In genomic region chr16:29826342-29826695, GRCh38 we compare ENCODE assay signal across 15 cellular contexts. TPM values are rescaled to one million over a fixed set of nuclear protein-coding genes. Genes with fewer than 3 reads are reported as not detected.
DNase-seq lines count a peak whose midpoint lies in the region; ATAC-seq, FAIRE-seq and TF ChIP-seq lines count a peak whose summit lies in the region.
"Had no signal": no experiment of that assay in that cellular context is flagged by ENCODE, and none has a peak within 500 bp of the region (broad histone marks: within the 10 kb centered on the region; RNA-seq: fewer than 3 reads in every experiment).

No MANE protein-coding gene starts in this region.

- no peaks in the 10 kb centered on the region for H3K9me3 Mint-ChIP-seq in brain
- H3K9me3 Mint-ChIP-seq: endodermal cell, natural killer cell had no signal

- H4K20me1 ChIP-seq in HepG2 (ENCODE audit: insufficient read depth, low read length) (no peaks in the 10 kb centered on the region), osteoblast (ENCODE audit: insufficient read depth, low read length) (peaks cover 55% of the 10 kb centered on the region)

- 22% methylated on average over 8 of the region's 8 CpGs for WGBS in HepG2 (ENCODE audit: low lambda C conversion rate)
- 100% methylated on average over 1 of the region's 8 CpGs for WGBS in right lobe of liver (ENCODE audit: insufficient coverage, low coverage, low lambda C conversion rate, missing lambda C conversion rate)

- no peak overlapping the region for H3K4me3 ChIP-seq in HepG2 (replicated peaks in 1 of 3; ENCODE audit: insufficient read depth in 1 of 3, low read depth in 2 of 3, low read length in 3 of 3)
- H3K4me3 ChIP-seq in right lobe of liver: no peak overlapping the region
- no peak overlapping the region for H3K4me3 ChIP-seq in osteoblast (ENCODE audit: insufficient read depth, low read length)
- no peak overlapping the region for H3K4me3 ChIP-seq in vagina

- peak overlapping the region in 3 of 5 experiments; percentile 83 to 95 (median 93) for H3K27ac Mint-ChIP-seq in brain

- TF ChIP-seq CTCF in HepG2 (CRISPR knock-in tag; IDR thresholded peaks at IDR 0.05): no peak
- no peak for TF ChIP-seq CTCF in right lobe of liver (IDR thresholded peaks at IDR 0.05)
- no peak for TF ChIP-seq CTCF in brain (conservative IDR thresholded peaks at IDR 0.05)
- no peak for TF ChIP-seq CTCF in osteoblast (IDR thresholded peaks at IDR 0.05; ENCODE audit: extremely low read depth, low read depth, low read length)
- TF ChIP-seq CTCF in vagina (IDR thresholded peaks at IDR 0.05): no peak

- BruUV-seq in HepG2 (replicated peaks; lab: Mats Ljungman, UMichigan): no TSS peak

- no peaks in the 10 kb centered on the region for H3K27me3 ChIP-seq in HepG2 (ENCODE audit: control insufficient read depth in 1 of 2, insufficient read depth in 2 of 2, low read length in 2 of 2)
- H3K27me3 ChIP-seq in right lobe of liver: no peaks in the 10 kb centered on the region
- no peaks in the 10 kb centered on the region for H3K27me3 ChIP-seq in osteoblast (ENCODE audit: insufficient read depth, low read length)
- no peaks in the 10 kb centered on the region for H3K27me3 ChIP-seq in vagina

- TF ChIP-seq RAD21 in HepG2 (CRISPR knock-in tag; IDR thresholded peaks at IDR 0.05): no peak

- peak overlapping the region; percentile 38 for H3K4me2 ChIP-seq in HepG2 (ENCODE audit: low read depth, low read length)
- H3K4me2 ChIP-seq in osteoblast (ENCODE audit: insufficient read depth, low read length): peak overlapping the region; percentile 76

- H3K79me2 ChIP-seq in HepG2 (ENCODE audit: insufficient read depth, low read length): peaks cover 7% of the 10 kb centered on the region
- H3K79me2 ChIP-seq in osteoblast (ENCODE audit: insufficient read depth, low read length): peaks cover 91% of the 10 kb centered on the region

- H3K27ac ChIP-seq in HepG2 (ENCODE audit: extremely low read length, insufficient read depth, low read length) (peak overlapping the region; percentile 16), right lobe of liver (no peak overlapping the region), osteoblast (ENCODE audit: low read depth, low read length) (peak overlapping the region; percentile 59), vagina (peak overlapping the region; percentile 93)

- H3K4me1 ChIP-seq in HepG2 (ENCODE audit: insufficient read depth, low read length) (peaks cover 93% of the 10 kb centered on the region), right lobe of liver (peaks cover 0 to 40% (median 19%) of the 10 kb centered on the region in 4 donors), osteoblast (ENCODE audit: insufficient read depth, low read length) (peaks cover 59% of the 10 kb centered on the region), vagina (peaks cover 77% of the 10 kb centered on the region)

- TF ChIP-seq POLR2A in HepG2 (IDR thresholded peaks at IDR 0.05; ENCODE audit: insufficient read depth in 1 of 2, low read depth in 2 of 2, low read length in 2 of 2) (no peak), right lobe of liver (IDR thresholded peaks at IDR 0.05) (no peak), vagina (IDR thresholded peaks at IDR 0.05) (no peak)

- POLR2A ChIA-PET in HepG2 (lab: Yijun Ruan, JAX): interaction anchor here (0.7 to 6.6 kb wide), 14 partner anchors 7 to 152 kb away, joined by 3 to 145 read pairs (median 4); partner anchors contain the start of genes CDIPT, MAZ, MVP and PAGR1

- H3K36me3 Mint-ChIP-seq in brain: no peaks in the 10 kb centered on the region
- H3K36me3 Mint-ChIP-seq: natural killer cell had no signal

- intact Hi-C loops in HepG2 (cut with micrococcal nuclease; ENCODE audit: unreplicated experiment) (loop anchor here (5.0 kb wide), 1 partner anchor 36 kb away; the partner anchor contains the start of gene CDIPT), right lobe of liver (cut with DNase I) (no loop called here), vagina (cut with DNase I) (no loop called here)

- peaks cover 34% of the 10 kb centered on the region for H3K4me1 Mint-ChIP-seq in brain

- H3K36me3 ChIP-seq in HepG2 (replicated peaks in 1 of 2; ENCODE audit: control insufficient read depth in 1 of 2, insufficient read depth in 2 of 2, low read length in 2 of 2) (no peaks in the 10 kb centered on the region), right lobe of liver (peaks cover 0 to 7% (median under 1%) of the 10 kb centered on the region in 4 donors), osteoblast (ENCODE audit: insufficient read depth, low read length) (peaks cover 17% of the 10 kb centered on the region), vagina (peaks cover 0 to 12% of the 10 kb centered on the region in 2 donors)

- FAIRE-seq in HepG2 (lab: Jason Lieb, UNC): peak; percentile 26
- FAIRE-seq: TTC549 had no signal

- DNase-seq in HepG2 (ENCODE audit: low spot score): no peak
- no peak for DNase-seq in right lobe of liver
- DNase-seq in osteoblast (ENCODE audit: insufficient read length, low spot score, missing footprints): no peak
- no peak for DNase-seq in vagina (ENCODE audit: extremely low spot score in 2 of 2)
- no peak for DNase-seq in DMS153 treated with DMSO at 0.1 percent for 48 hours (lab: John Stamatoyannopoulos, UW; ENCODE audit: unreplicated experiment)
- DNase-seq: activated effector memory CD4-positive, alpha-beta T cell treated with anti-CD3 and anti-CD28 coated beads, Interleukin-2, amount 50 U/mL, for 16 hours; H7; Karpas-422; natural killer cell; NCI-H2107 had no signal

- no peak for TF ChIP-seq EP300 in HepG2 (IDR thresholded peaks at IDR 0.05; ENCODE audit: low read depth in 2 of 2, low read length in 2 of 2)
- TF ChIP-seq EP300 in HepG2 (CRISPR knock-in tag; IDR thresholded peaks at IDR 0.05; ENCODE audit: borderline replicate concordance): no peak

- peak overlapping the region; percentile 6; the same call in 1 of the 2 replicates for H3K9ac ChIP-seq in HepG2 (ENCODE audit: insufficient read depth, low read depth, low read length)

- ATAC-seq in HepG2 (peak; percentile 1; the same call in 2 of the 3 replicates), right lobe of liver (no peak), HG02840 (IDR thresholded peaks at IDR 0.05; ENCODE audit: low FRiP score, unreplicated experiment) (no peak), GM18868 (IDR thresholded peaks at IDR 0.05; ENCODE audit: unreplicated experiment) (no peak)

- H3K4me3 Mint-ChIP-seq in brain: no peak overlapping the region
- H3K4me3 Mint-ChIP-seq: endodermal cell had no signal

- H3K27me3 Mint-ChIP-seq in brain: peaks cover 3% of the 10 kb centered on the region

- H2AFZ ChIP-seq in HepG2 (ENCODE audit: low read length) (no peak overlapping the region), osteoblast (ENCODE audit: low read length) (no peak overlapping the region)

- CTCF ChIA-PET in HepG2 (lab: Yijun Ruan, JAX; ENCODE audit: low intra/inter-chr PET ratio, low total read pairs): no interaction called here

- H3K9me3 ChIP-seq in HepG2 (ENCODE audit: low read length): no peaks in the 10 kb centered on the region
- no peaks in the 10 kb centered on the region for H3K9me3 ChIP-seq in right lobe of liver
- H3K9me3 ChIP-seq in osteoblast (ENCODE audit: low read depth, low read length): no peaks in the 10 kb centered on the region
- no peaks in the 10 kb centered on the region for H3K9me3 ChIP-seq in vagina

- in situ Hi-C loops in HepG2 (cut with HindIII; ENCODE audit: extremely low pct_ligation_motif_present, low pct_unique_long_range_greater_than_20kb): no loop called here

RNA-seq across cellular contexts. Expression of gene MVP, which starts 6.1 kb away (rescaled TPM):
- total RNA-seq in HepG2 (2016; rRNA removed; fragmentation: Illumina TruSeq; extraction: Trizol) (22.0 and 22.9 TPM in 2 replicates), right lobe of liver (100 to 1,000 TPM in 2 of 6 experiments, 10 to 100 TPM in 4; 37.4 to 112 (median 77.8) TPM), osteoblast (273 and 274 TPM in 2 replicates), vagina (111 TPM)
- 3.2 and 3.6 TPM in 2 replicates for total RNA-seq in HepG2 (2016; cell fraction: cytosol; rRNA removed; fragmentation: Illumina TruSeq; extraction: Trizol; ENCODE audit: low read depth)
- 15.3 and 24.2 TPM in 2 replicates for total RNA-seq in HepG2 (2016; cell fraction: insoluble cytoplasmic fraction; rRNA removed; fragmentation: Illumina TruSeq; extraction: Trizol)
- total RNA-seq in HepG2 (2016; cell fraction: membrane; rRNA removed; fragmentation: Illumina TruSeq; extraction: Trizol): 7.2 and 7.3 TPM in 2 replicates
- total RNA-seq in HepG2 (2016; cell fraction: nucleus; rRNA removed; fragmentation: Illumina TruSeq; extraction: Trizol): 15.6 and 17.1 TPM in 2 replicates
- polyA plus RNA-seq in HepG2 (2011; rRNA removed) (43.5 and 65.5 TPM in 2 replicates), brain (ENCODE audit: insufficient read depth, low read depth, low replicate concordance) (31.7 TPM)
- 24.9 and 28.2 TPM in 2 replicates for polyA plus RNA-seq in HepG2 (2011; cell fraction: cytosol; rRNA removed)
- 68.9 and 74.4 TPM in 2 replicates for polyA plus RNA-seq in HepG2 (2011; cell fraction: nucleus; rRNA removed)
- 36.4 and 37.1 TPM in 2 replicates for polyA plus RNA-seq in HepG2 (2012)
- 2.1 TPM in 2 replicates for polyA plus RNA-seq in HepG2 (2016; cell fraction: cytosol; fragmentation: Illumina TruSeq; extraction: Trizol; ENCODE audit: low read depth)
- 14.5 and 16.2 TPM in 2 replicates for polyA plus RNA-seq in HepG2 (2016; cell fraction: insoluble cytoplasmic fraction; fragmentation: Illumina TruSeq; extraction: Trizol; ENCODE audit: low read depth)
- polyA plus RNA-seq in HepG2 (2016; cell fraction: membrane; fragmentation: Illumina TruSeq; extraction: Trizol; ENCODE audit: low read depth): 4.3 and 4.9 TPM in 2 replicates
- polyA plus RNA-seq in HepG2 (2016; cell fraction: nucleus; fragmentation: Illumina TruSeq; extraction: Trizol; ENCODE audit: insufficient read depth, low read depth): 18.7 and 20.9 TPM in 2 replicates
- 233 and 295 TPM in 2 replicates for polyA minus RNA-seq in HepG2 (2011; rRNA and poly(A)+ RNA removed; ENCODE audit: low replicate concordance)
- polyA minus RNA-seq in HepG2 (2011; cell fraction: cytosol; rRNA and poly(A)+ RNA removed): 33.9 and 42.5 TPM in 2 replicates
- polyA minus RNA-seq in HepG2 (2011; cell fraction: nucleus; rRNA and poly(A)+ RNA removed): 41.5 and 62.7 TPM in 2 replicates

RNA-seq across cellular contexts. Expression of gene PAGR1, which starts 10.4 kb away (rescaled TPM):
- 66.4 and 74.5 TPM in 2 replicates for total RNA-seq in HepG2 (2016; rRNA removed; fragmentation: Illumina TruSeq; extraction: Trizol)
- 27.0 and 29.8 TPM in 2 replicates for total RNA-seq in HepG2 (2016; cell fraction: cytosol; rRNA removed; fragmentation: Illumina TruSeq; extraction: Trizol; ENCODE audit: low read depth)
- total RNA-seq in HepG2 (2016; cell fraction: insoluble cytoplasmic fraction; rRNA removed; fragmentation: Illumina TruSeq; extraction: Trizol): 66.8 and 70.4 TPM in 2 replicates
- 60.2 and 69.2 TPM in 2 replicates for total RNA-seq in HepG2 (2016; cell fraction: membrane; rRNA removed; fragmentation: Illumina TruSeq; extraction: Trizol)
- total RNA-seq in HepG2 (2016; cell fraction: nucleus; rRNA removed; fragmentation: Illumina TruSeq; extraction: Trizol): 26.7 and 29.3 TPM in 2 replicates
- polyA plus RNA-seq in HepG2 (2011; rRNA removed): 9.8 and 9.9 TPM in 2 replicates
- polyA plus RNA-seq in HepG2 (2011; cell fraction: cytosol; rRNA removed): 8.4 and 11.4 TPM in 2 replicates
- polyA plus RNA-seq in HepG2 (2011; cell fraction: nucleus; rRNA removed): 21.8 and 24.6 TPM in 2 replicates
- polyA plus RNA-seq in HepG2 (2012): 18.6 and 19.8 TPM in 2 replicates
- 35.6 and 42.4 TPM in 2 replicates for polyA plus RNA-seq in HepG2 (2016; cell fraction: cytosol; fragmentation: Illumina TruSeq; extraction: Trizol; ENCODE audit: low read depth)
- 77.4 and 82.7 TPM in 2 replicates for polyA plus RNA-seq in HepG2 (2016; cell fraction: insoluble cytoplasmic fraction; fragmentation: Illumina TruSeq; extraction: Trizol; ENCODE audit: low read depth)
- polyA plus RNA-seq in HepG2 (2016; cell fraction: membrane; fragmentation: Illumina TruSeq; extraction: Trizol; ENCODE audit: low read depth): 57.3 and 67.2 TPM in 2 replicates
- 45.2 and 52.8 TPM in 2 replicates for polyA plus RNA-seq in HepG2 (2016; cell fraction: nucleus; fragmentation: Illumina TruSeq; extraction: Trizol; ENCODE audit: insufficient read depth, low read depth)
- 5.5 and 6.5 TPM in 2 replicates for polyA minus RNA-seq in HepG2 (2011; rRNA and poly(A)+ RNA removed; ENCODE audit: low replicate concordance)
- polyA minus RNA-seq in HepG2 (2011; cell fraction: cytosol; rRNA and poly(A)+ RNA removed): 4.8 and 9.2 TPM in 2 replicates
- 15.1 and 19.6 TPM in 2 replicates for polyA minus RNA-seq in HepG2 (2011; cell fraction: nucleus; rRNA and poly(A)+ RNA removed)
- 10 to 100 TPM in 5 of 6 experiments, 1 to 10 TPM in 1; 8.5 to 26.1 (median 11.5) TPM for total RNA-seq in right lobe of liver
- 57.0 TPM for polyA plus RNA-seq in brain (ENCODE audit: insufficient read depth, low read depth, low replicate concordance)
- 16.8 and 19.9 TPM in 2 replicates for total RNA-seq in osteoblast
- total RNA-seq in vagina: 23.6 TPM

RNA-seq across cellular contexts. Expression of gene PRRT2, which starts 14.3 kb away (rescaled TPM):
- total RNA-seq in HepG2 (2016; rRNA removed; fragmentation: Illumina TruSeq; extraction: Trizol): 0.11 and 0.51 TPM in 2 replicates
- total RNA-seq in HepG2 (2016; cell fraction: cytosol; rRNA removed; fragmentation: Illumina TruSeq; extraction: Trizol; ENCODE audit: low read depth): not detected in 2 replicates
- total RNA-seq in HepG2 (2016; cell fraction: insoluble cytoplasmic fraction; rRNA removed; fragmentation: Illumina TruSeq; extraction: Trizol): 0.76 TPM in 1 of 2 replicates, not detected in the other
- total RNA-seq in HepG2 (2016; cell fraction: membrane; rRNA removed; fragmentation: Illumina TruSeq; extraction: Trizol): 0.28 TPM in 1 of 2 replicates, not detected in the other
- total RNA-seq in HepG2 (2016; cell fraction: nucleus; rRNA removed; fragmentation: Illumina TruSeq; extraction: Trizol): 1.1 and 1.4 TPM in 2 replicates
- 1.1 and 1.8 TPM in 2 replicates for polyA plus RNA-seq in HepG2 (2011; rRNA removed)
- 0.31 and 0.38 TPM in 2 replicates for polyA plus RNA-seq in HepG2 (2011; cell fraction: cytosol; rRNA removed)
- 16.2 and 16.5 TPM in 2 replicates for polyA plus RNA-seq in HepG2 (2011; cell fraction: nucleus; rRNA removed)
- polyA plus RNA-seq in HepG2 (2012): 1.6 and 1.7 TPM in 2 replicates
- polyA plus RNA-seq in HepG2 (2016; cell fraction: cytosol; fragmentation: Illumina TruSeq; extraction: Trizol; ENCODE audit: low read depth): 0.08 TPM in 1 of 2 replicates, not detected in the other
- polyA plus RNA-seq in HepG2 (2016; cell fraction: insoluble cytoplasmic fraction; fragmentation: Illumina TruSeq; extraction: Trizol; ENCODE audit: low read depth): 0.11 and 0.41 TPM in 2 replicates
- 0.07 and 0.15 TPM in 2 replicates for polyA plus RNA-seq in HepG2 (2016; cell fraction: membrane; fragmentation: Illumina TruSeq; extraction: Trizol; ENCODE audit: low read depth)
- 3.5 and 3.7 TPM in 2 replicates for polyA plus RNA-seq in HepG2 (2016; cell fraction: nucleus; fragmentation: Illumina TruSeq; extraction: Trizol; ENCODE audit: insufficient read depth, low read depth)
- 0.07 and 0.56 TPM in 2 replicates for polyA minus RNA-seq in HepG2 (2011; rRNA and poly(A)+ RNA removed; ENCODE audit: low replicate concordance)
- not detected in 2 replicates for polyA minus RNA-seq in HepG2 (2011; cell fraction: cytosol; rRNA and poly(A)+ RNA removed)
- polyA minus RNA-seq in HepG2 (2011; cell fraction: nucleus; rRNA and poly(A)+ RNA removed): 1.5 and 2.4 TPM in 2 replicates
- total RNA-seq in right lobe of liver: under 1 TPM in 4 of 6 experiments, not detected in 2; 0.15 to 0.98 (median 0.51) TPM
- polyA plus RNA-seq in brain (ENCODE audit: insufficient read depth, low read depth, low replicate concordance): 55.1 TPM
- total RNA-seq in osteoblast: 1.4 and 4.1 TPM in 2 replicates
- total RNA-seq in vagina: 20.4 TPM

RNA-seq across cellular contexts. Expression of gene MAZ, which starts 20.0 kb away (rescaled TPM):
- 229 and 277 TPM in 2 replicates for total RNA-seq in HepG2 (2016; rRNA removed; fragmentation: Illumina TruSeq; extraction: Trizol)
- total RNA-seq in HepG2 (2016; cell fraction: cytosol; rRNA removed; fragmentation: Illumina TruSeq; extraction: Trizol; ENCODE audit: low read depth): 423 and 431 TPM in 2 replicates
- 196 and 286 TPM in 2 replicates for total RNA-seq in HepG2 (2016; cell fraction: insoluble cytoplasmic fraction; rRNA removed; fragmentation: Illumina TruSeq; extraction: Trizol)
- 825 and 837 TPM in 2 replicates for total RNA-seq in HepG2 (2016; cell fraction: membrane; rRNA removed; fragmentation: Illumina TruSeq; extraction: Trizol)
- 134 and 167 TPM in 2 replicates for total RNA-seq in HepG2 (2016; cell fraction: nucleus; rRNA removed; fragmentation: Illumina TruSeq; extraction: Trizol)
- polyA plus RNA-seq in HepG2 (2011; rRNA removed): 203 and 255 TPM in 2 replicates
- 164 and 235 TPM in 2 replicates for polyA plus RNA-seq in HepG2 (2011; cell fraction: cytosol; rRNA removed)
- polyA plus RNA-seq in HepG2 (2011; cell fraction: nucleus; rRNA removed): 242 and 334 TPM in 2 replicates
- 301 and 452 TPM in 2 replicates for polyA plus RNA-seq in HepG2 (2012)
- 608 and 677 TPM in 2 replicates for polyA plus RNA-seq in HepG2 (2016; cell fraction: cytosol; fragmentation: Illumina TruSeq; extraction: Trizol; ENCODE audit: low read depth)
- polyA plus RNA-seq in HepG2 (2016; cell fraction: insoluble cytoplasmic fraction; fragmentation: Illumina TruSeq; extraction: Trizol; ENCODE audit: low read depth): 287 and 420 TPM in 2 replicates
- 1,001 and 1,210 TPM in 2 replicates for polyA plus RNA-seq in HepG2 (2016; cell fraction: membrane; fragmentation: Illumina TruSeq; extraction: Trizol; ENCODE audit: low read depth)
- 330 and 379 TPM in 2 replicates for polyA plus RNA-seq in HepG2 (2016; cell fraction: nucleus; fragmentation: Illumina TruSeq; extraction: Trizol; ENCODE audit: insufficient read depth, low read depth)
- polyA minus RNA-seq in HepG2 (2011; rRNA and poly(A)+ RNA removed; ENCODE audit: low replicate concordance): 512 and 628 TPM in 2 replicates
- polyA minus RNA-seq in HepG2 (2011; cell fraction: cytosol; rRNA and poly(A)+ RNA removed): 217 and 237 TPM in 2 replicates
- 59.9 and 60.5 TPM in 2 replicates for polyA minus RNA-seq in HepG2 (2011; cell fraction: nucleus; rRNA and poly(A)+ RNA removed)
- 100 to 1,000 TPM in 1 of 6 experiments, 10 to 100 TPM in 5; 42.9 to 106 (median 60.7) TPM for total RNA-seq in right lobe of liver
- polyA plus RNA-seq in brain (ENCODE audit: insufficient read depth, low read depth, low replicate concordance): 626 TPM
- 221 and 267 TPM in 2 replicates for total RNA-seq in osteoblast
- 87.7 TPM for total RNA-seq in vagina

RNA-seq across cellular contexts. Expression of gene KIF22, which starts 35.8 kb away (rescaled TPM):
- 103 and 118 TPM in 2 replicates for total RNA-seq in HepG2 (2016; rRNA removed; fragmentation: Illumina TruSeq; extraction: Trizol)
- total RNA-seq in HepG2 (2016; cell fraction: cytosol; rRNA removed; fragmentation: Illumina TruSeq; extraction: Trizol; ENCODE audit: low read depth): 18.5 and 19.7 TPM in 2 replicates
- 91.9 and 121 TPM in 2 replicates for total RNA-seq in HepG2 (2016; cell fraction: insoluble cytoplasmic fraction; rRNA removed; fragmentation: Illumina TruSeq; extraction: Trizol)
- total RNA-seq in HepG2 (2016; cell fraction: membrane; rRNA removed; fragmentation: Illumina TruSeq; extraction: Trizol): 25.3 and 25.9 TPM in 2 replicates
- total RNA-seq in HepG2 (2016; cell fraction: nucleus; rRNA removed; fragmentation: Illumina TruSeq; extraction: Trizol): 125 and 140 TPM in 2 replicates
- 68.4 and 95.8 TPM in 2 replicates for polyA plus RNA-seq in HepG2 (2011; rRNA removed)
- 37.5 and 70.2 TPM in 2 replicates for polyA plus RNA-seq in HepG2 (2011; cell fraction: cytosol; rRNA removed)
- polyA plus RNA-seq in HepG2 (2011; cell fraction: nucleus; rRNA removed): 159 and 266 TPM in 2 replicates
- 32.0 and 51.7 TPM in 2 replicates for polyA plus RNA-seq in HepG2 (2012)
- 11.4 and 13.1 TPM in 2 replicates for polyA plus RNA-seq in HepG2 (2016; cell fraction: cytosol; fragmentation: Illumina TruSeq; extraction: Trizol; ENCODE audit: low read depth)
- polyA plus RNA-seq in HepG2 (2016; cell fraction: insoluble cytoplasmic fraction; fragmentation: Illumina TruSeq; extraction: Trizol; ENCODE audit: low read depth): 85.0 and 106 TPM in 2 replicates
- polyA plus RNA-seq in HepG2 (2016; cell fraction: membrane; fragmentation: Illumina TruSeq; extraction: Trizol; ENCODE audit: low read depth): 15.8 and 19.2 TPM in 2 replicates
- 240 and 250 TPM in 2 replicates for polyA plus RNA-seq in HepG2 (2016; cell fraction: nucleus; fragmentation: Illumina TruSeq; extraction: Trizol; ENCODE audit: insufficient read depth, low read depth)
- polyA minus RNA-seq in HepG2 (2011; rRNA and poly(A)+ RNA removed; ENCODE audit: low replicate concordance): 158 and 325 TPM in 2 replicates
- polyA minus RNA-seq in HepG2 (2011; cell fraction: cytosol; rRNA and poly(A)+ RNA removed): 28.8 and 45.0 TPM in 2 replicates
- polyA minus RNA-seq in HepG2 (2011; cell fraction: nucleus; rRNA and poly(A)+ RNA removed): 109 and 117 TPM in 2 replicates
- 10 to 100 TPM in 5 of 6 experiments, 1 to 10 TPM in 1; 9.8 to 27.1 (median 24.7) TPM for total RNA-seq in right lobe of liver
- 129 TPM for polyA plus RNA-seq in brain (ENCODE audit: insufficient read depth, low read depth, low replicate concordance)
- total RNA-seq in osteoblast: 8.3 and 12.4 TPM in 2 replicates
- 18.9 TPM for total RNA-seq in vagina

Comparison
In these comparisons a context has a peak if more than half of its experiments do, and no peak if none do; other contexts are left out.
1. H3K27ac ChIP-seq: peak in HepG2 (single experiment), osteoblast (single experiment) and vagina (single experiment); none in right lobe of liver (0 of 3).